1 cellular context compared by ENCODE assay signal in genomic region chr10:70584366-70584765, GRCh38.
TF ChIP-seq lines count a peak whose summit lies in the region.

No MANE protein-coding gene starts in this region.

TF ChIP-seq in HepG2, 621 proteins besides CTCF, POLR2A, EP300 and RAD21:
- TF ChIP-seq, protein P1, sequence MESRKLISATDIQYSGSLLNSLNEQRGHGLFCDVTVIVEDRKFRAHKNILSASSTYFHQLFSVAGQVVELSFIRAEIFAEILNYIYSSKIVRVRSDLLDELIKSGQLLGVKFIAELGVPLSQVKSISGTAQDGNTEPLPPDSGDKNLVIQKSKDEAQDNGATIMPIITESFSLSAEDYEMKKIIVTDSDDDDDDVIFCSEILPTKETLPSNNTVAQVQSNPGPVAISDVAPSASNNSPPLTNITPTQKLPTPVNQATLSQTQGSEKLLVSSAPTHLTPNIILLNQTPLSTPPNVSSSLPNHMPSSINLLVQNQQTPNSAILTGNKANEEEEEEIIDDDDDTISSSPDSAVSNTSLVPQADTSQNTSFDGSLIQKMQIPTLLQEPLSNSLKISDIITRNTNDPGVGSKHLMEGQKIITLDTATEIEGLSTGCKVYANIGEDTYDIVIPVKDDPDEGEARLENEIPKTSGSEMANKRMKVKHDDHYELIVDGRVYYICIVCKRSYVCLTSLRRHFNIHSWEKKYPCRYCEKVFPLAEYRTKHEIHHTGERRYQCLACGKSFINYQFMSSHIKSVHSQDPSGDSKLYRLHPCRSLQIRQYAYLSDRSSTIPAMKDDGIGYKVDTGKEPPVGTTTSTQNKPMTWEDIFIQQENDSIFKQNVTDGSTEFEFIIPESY (CRISPR knock-in tag; IDR thresholded peaks at IDR 0.05) = no peak
- TF ChIP-seq ZNF713 (CRISPR knock-in tag; IDR thresholded peaks at IDR 0.05) (no peak), CCDC6 (CRISPR knock-in tag; IDR thresholded peaks at IDR 0.05) (no peak), TEAD3 (CRISPR knock-in tag; optimal IDR thresholded peaks at IDR 0.05; ENCODE audit: borderline replicate concordance) (no peak), UBTF (CRISPR knock-in tag; IDR thresholded peaks at IDR 0.05) (no peak), CBX2 (IDR thresholded peaks at IDR 0.05; ENCODE audit: low read depth, low read length) (no peak), CBX2 (CRISPR knock-in tag; IDR thresholded peaks at IDR 0.05; ENCODE audit: low read depth) (no peak), ZNF160 (CRISPR knock-in tag; IDR thresholded peaks at IDR 0.05) (no peak), MZF1 (CRISPR knock-in tag; IDR thresholded peaks at IDR 0.05; ENCODE audit: borderline replicate concordance) (no peak)
